In the genomic region with DNA sequence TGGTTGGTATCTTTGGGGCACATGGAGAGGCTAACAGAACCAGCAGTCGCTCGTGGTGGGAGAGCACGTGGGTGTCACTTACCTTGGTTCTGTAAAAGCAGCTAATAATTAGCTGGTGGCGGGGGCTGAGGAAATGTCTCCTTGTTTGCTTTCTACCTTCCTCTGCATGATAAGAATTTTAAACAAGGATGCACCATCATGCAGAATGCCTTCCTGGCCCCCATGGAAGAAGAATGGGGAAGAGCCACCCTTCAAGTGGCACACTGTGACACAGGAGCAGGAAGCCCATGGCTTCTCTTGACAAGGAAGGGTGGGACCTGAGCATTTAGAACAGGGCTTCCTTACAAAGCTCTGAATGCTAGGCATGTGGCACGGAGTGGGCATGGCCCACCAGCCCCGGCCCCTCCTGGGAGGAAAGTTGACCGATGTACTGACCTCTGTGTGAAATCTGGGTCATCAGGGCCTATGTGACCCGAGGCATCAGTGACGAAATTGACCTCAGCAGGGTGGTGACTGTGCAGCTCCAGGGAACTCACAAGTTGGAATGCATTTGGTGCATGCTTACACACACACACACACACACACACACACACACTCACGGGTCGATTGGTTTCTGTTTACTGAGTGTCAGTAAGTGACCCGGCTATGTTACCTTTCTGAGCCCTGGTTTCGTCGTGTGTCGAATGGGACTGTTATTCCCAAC, we compare ENCODE assay signal across 13 cellular contexts.
DNase-seq lines count a peak whose midpoint lies in the region; ATAC-seq, FAIRE-seq and TF ChIP-seq lines count a peak whose summit lies in the region.
"Had no signal": no experiment of that assay in that cellular context is flagged by ENCODE, and none has a peak within 500 bp of the region (broad histone marks: within the 10 kb centered on the region; RNA-seq: fewer than 3 reads in every experiment).

No MANE protein-coding gene starts in this region.

- H3K9ac ChIP-seq in liver (ENCODE audit: low read depth in 1 of 2, low read length in 2 of 2), result peak overlapping the region in 1 of 2 donors; percentile 72

- no peaks in the 10 kb centered on the region for H3K27me3 ChIP-seq in liver (ENCODE audit: control insufficient read depth in 4 of 4, insufficient read depth in 4 of 4, low read length in 3 of 4)

- TF ChIP-seq RAD21 in liver (IDR thresholded peaks at IDR 0.05), result peak; percentile 60 to 74

- H3K27ac ChIP-seq in liver (ENCODE audit: low read depth in 1 of 2, low read length in 2 of 2) (peak overlapping the region; percentile 75 to 88), coronary artery (no peak overlapping the region)
- H3K27ac ChIP-seq: thoracic aorta had no signal

- TF ChIP-seq POLR2A in NB4 (IDR thresholded peaks at IDR 0.05; ENCODE audit: extremely low read depth, insufficient read length), result no peak

- in situ Hi-C loops in G401 (cut with HindIII; ENCODE audit: low sequenced_read_pairs), result no loop called here

- no peak for TF ChIP-seq CTCF in NB4 (IDR thresholded peaks at IDR 0.05; ENCODE audit: low read depth, low read length)
- TF ChIP-seq CTCF in liver (IDR thresholded peaks at IDR 0.05; ENCODE audit: low read depth, low read length, missing input control), result no peak
- no peak for TF ChIP-seq CTCF in coronary artery (IDR thresholded peaks at IDR 0.05)

- no peaks in the 10 kb centered on the region for H3K9me3 ChIP-seq in liver (ENCODE audit: control insufficient read depth in 4 of 4, low read length in 3 of 4)
- H3K9me3 ChIP-seq: thoracic aorta had no signal

- 41% methylated on average over 15 of the region's 15 CpGs for WGBS in liver

- no peaks in the 10 kb centered on the region for H3K36me3 ChIP-seq in liver (ENCODE audit: control insufficient read depth in 4 of 4, insufficient read depth in 3 of 4, low read depth in 1 of 4, low read length in 3 of 4)
- H3K36me3 ChIP-seq: thoracic aorta had no signal

- no peak for ATAC-seq in GM21723 (IDR thresholded peaks at IDR 0.05; ENCODE audit: unreplicated experiment)

- DNase-seq in NCI-H748 (lab: John Stamatoyannopoulos, UW; ENCODE audit: unreplicated experiment) (peak; percentile 53), NCI-H748 treated with DMSO at 0.1 percent for 48 hours (lab: John Stamatoyannopoulos, UW) (no peak), NB4 (ENCODE audit: low read depth) (peak; percentile 35), urothelium cell line (ENCODE audit: low spot score) (no peak), coronary artery (ENCODE audit: low spot score) (no peak), G401 (ENCODE audit: low spot score) (no peak)
- DNase-seq: activated CD8-positive, alpha-beta memory T cell treated with anti-CD3 and anti-CD28 coated beads, Interleukin-2, amount 50 U/mL, for 4 hours; Kasumi-1; NCI-H345; right cardiac atrium had no signal

- FAIRE-seq in urothelium cell line (lab: Jason Lieb, UNC), result peak; percentile 84

- H3K4me3 ChIP-seq in NB4 (ENCODE audit: low read depth, low read length) (no peak overlapping the region), liver (ENCODE audit: low read depth in 1 of 3, low read length in 3 of 3) (no peak overlapping the region), coronary artery (no peak overlapping the region)
- H3K4me3 ChIP-seq: thoracic aorta had no signal

- peaks cover 5 to 26% (median 18%) of the 10 kb centered on the region in 4 donors for H3K4me1 ChIP-seq in liver (ENCODE audit: control insufficient read depth in 4 of 4, insufficient read depth in 4 of 4, low read length in 3 of 4)

TF ChIP-seq in liver, 16 proteins besides CTCF, POLR2A, EP300 and RAD21:
- TF ChIP-seq HNF4G (IDR thresholded peaks at IDR 0.05) (peak; percentile 51), JUND (IDR thresholded peaks at IDR 0.05) (peak; percentile 88 to 94), FOXA1 (IDR thresholded peaks at IDR 0.05) (peak; percentile 88), GABPA (IDR thresholded peaks at IDR 0.05 in 1 of 2, conservative IDR thresholded peaks at IDR 0.05 in 1 of 2) (peak in 1 of 2 donors; percentile 56), FOXA2 (IDR thresholded peaks at IDR 0.05) (peak; percentile 97), NR2F2 (IDR thresholded peaks at IDR 0.05) (peak; percentile 91), TAF1 (conservative IDR thresholded peaks at IDR 0.05) (no peak), RXRA (IDR thresholded peaks at IDR 0.05) (peak; percentile 99 to 100), YY1 (IDR thresholded peaks at IDR 0.05) (peak; percentile 65), HNF4A (conservative IDR thresholded peaks at IDR 0.05) (peak; percentile 89 to 91), SP1 (IDR thresholded peaks at IDR 0.05) (peak; percentile 95), EGR1 (IDR thresholded peaks at IDR 0.05; ENCODE audit: low read depth in 2 of 2) (peak in 1 of 2 donors; percentile 43)
- TF ChIP-seq, protein P1, sequence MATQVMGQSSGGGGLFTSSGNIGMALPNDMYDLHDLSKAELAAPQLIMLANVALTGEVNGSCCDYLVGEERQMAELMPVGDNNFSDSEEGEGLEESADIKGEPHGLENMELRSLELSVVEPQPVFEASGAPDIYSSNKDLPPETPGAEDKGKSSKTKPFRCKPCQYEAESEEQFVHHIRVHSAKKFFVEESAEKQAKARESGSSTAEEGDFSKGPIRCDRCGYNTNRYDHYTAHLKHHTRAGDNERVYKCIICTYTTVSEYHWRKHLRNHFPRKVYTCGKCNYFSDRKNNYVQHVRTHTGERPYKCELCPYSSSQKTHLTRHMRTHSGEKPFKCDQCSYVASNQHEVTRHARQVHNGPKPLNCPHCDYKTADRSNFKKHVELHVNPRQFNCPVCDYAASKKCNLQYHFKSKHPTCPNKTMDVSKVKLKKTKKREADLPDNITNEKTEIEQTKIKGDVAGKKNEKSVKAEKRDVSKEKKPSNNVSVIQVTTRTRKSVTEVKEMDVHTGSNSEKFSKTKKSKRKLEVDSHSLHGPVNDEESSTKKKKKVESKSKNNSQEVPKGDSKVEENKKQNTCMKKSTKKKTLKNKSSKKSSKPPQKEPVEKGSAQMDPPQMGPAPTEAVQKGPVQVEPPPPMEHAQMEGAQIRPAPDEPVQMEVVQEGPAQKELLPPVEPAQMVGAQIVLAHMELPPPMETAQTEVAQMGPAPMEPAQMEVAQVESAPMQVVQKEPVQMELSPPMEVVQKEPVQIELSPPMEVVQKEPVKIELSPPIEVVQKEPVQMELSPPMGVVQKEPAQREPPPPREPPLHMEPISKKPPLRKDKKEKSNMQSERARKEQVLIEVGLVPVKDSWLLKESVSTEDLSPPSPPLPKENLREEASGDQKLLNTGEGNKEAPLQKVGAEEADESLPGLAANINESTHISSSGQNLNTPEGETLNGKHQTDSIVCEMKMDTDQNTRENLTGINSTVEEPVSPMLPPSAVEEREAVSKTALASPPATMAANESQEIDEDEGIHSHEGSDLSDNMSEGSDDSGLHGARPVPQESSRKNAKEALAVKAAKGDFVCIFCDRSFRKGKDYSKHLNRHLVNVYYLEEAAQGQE (IDR thresholded peaks at IDR 0.05), result peak; percentile 66
- TF ChIP-seq, protein P2, sequence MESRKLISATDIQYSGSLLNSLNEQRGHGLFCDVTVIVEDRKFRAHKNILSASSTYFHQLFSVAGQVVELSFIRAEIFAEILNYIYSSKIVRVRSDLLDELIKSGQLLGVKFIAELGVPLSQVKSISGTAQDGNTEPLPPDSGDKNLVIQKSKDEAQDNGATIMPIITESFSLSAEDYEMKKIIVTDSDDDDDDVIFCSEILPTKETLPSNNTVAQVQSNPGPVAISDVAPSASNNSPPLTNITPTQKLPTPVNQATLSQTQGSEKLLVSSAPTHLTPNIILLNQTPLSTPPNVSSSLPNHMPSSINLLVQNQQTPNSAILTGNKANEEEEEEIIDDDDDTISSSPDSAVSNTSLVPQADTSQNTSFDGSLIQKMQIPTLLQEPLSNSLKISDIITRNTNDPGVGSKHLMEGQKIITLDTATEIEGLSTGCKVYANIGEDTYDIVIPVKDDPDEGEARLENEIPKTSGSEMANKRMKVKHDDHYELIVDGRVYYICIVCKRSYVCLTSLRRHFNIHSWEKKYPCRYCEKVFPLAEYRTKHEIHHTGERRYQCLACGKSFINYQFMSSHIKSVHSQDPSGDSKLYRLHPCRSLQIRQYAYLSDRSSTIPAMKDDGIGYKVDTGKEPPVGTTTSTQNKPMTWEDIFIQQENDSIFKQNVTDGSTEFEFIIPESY (IDR thresholded peaks at IDR 0.05), result peak; percentile 78
- TF ChIP-seq, protein P3, sequence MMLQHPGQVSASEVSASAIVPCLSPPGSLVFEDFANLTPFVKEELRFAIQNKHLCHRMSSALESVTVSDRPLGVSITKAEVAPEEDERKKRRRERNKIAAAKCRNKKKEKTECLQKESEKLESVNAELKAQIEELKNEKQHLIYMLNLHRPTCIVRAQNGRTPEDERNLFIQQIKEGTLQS (IDR thresholded peaks at IDR 0.05), result peak; percentile 97
- TF ChIP-seq, protein P4, sequence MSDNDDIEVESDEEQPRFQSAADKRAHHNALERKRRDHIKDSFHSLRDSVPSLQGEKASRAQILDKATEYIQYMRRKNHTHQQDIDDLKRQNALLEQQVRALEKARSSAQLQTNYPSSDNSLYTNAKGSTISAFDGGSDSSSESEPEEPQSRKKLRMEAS (IDR thresholded peaks at IDR 0.05), result peak; percentile 76

Comparison
In these comparisons a context has a peak if more than half of its experiments do, and no peak if none do; other contexts are left out.
1. DNase-seq: peak in NCI-H748 (single experiment) and NB4 (single experiment); none in NCI-H748 treated with DMSO at 0.1 percent for 48 hours (single experiment), urothelium cell line (single experiment), coronary artery (single experiment) and G401 (single experiment).
2. H3K27ac ChIP-seq: peak in liver (2 of 2); none in coronary artery (0 of 2).